ENCODE assay signal across 28 cellular contexts in the genomic region with DNA sequence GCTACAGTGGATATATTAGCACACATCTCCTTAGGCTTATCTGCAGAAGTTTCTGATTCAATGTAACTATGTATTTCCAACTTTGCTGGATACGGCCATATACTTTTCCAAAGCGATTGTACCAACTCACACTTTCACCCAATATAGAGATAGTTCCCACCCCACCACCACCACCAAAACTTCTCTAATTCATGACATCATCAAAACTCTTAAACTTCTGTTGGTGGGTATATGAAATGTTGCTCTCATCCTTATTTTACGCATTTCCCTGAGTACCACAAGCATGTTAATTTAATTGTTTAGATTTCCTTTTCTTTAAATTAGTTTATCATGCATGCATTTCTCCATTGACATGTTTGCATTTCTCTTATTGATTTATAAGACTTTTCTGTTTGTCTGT.
"Had no signal": no experiment of that assay in that cellular context is flagged by ENCODE, and none has a peak within 500 bp of the region (broad histone marks: within the 10 kb centered on the region; RNA-seq: fewer than 3 reads in every experiment).

No MANE protein-coding gene starts in this region.

- ATAC-seq: effector memory CD8-positive, alpha-beta T cell; esophagus mucosa; foreskin keratinocyte; gastrocnemius medialis; gastroesophageal sphincter; heart left ventricle; heart right ventricle had no signal

- H3K36me3 ChIP-seq: colonic mucosa, esophagus muscularis mucosa, esophagus squamous epithelium, gastrocnemius medialis, gastroesophageal sphincter, heart left ventricle, heart right ventricle had no signal

- H3K9me3 ChIP-seq: colonic mucosa, esophagus muscularis mucosa, esophagus squamous epithelium, gastrocnemius medialis, gastroesophageal sphincter, heart left ventricle had no signal

- H3K4me2 ChIP-seq: hepatocyte had no signal

- H3K79me2 ChIP-seq: hepatocyte had no signal

- H2AFZ ChIP-seq: hepatocyte had no signal

- FAIRE-seq: endometrium, endothelial cell of umbilical vein, frontal cortex had no signal

- H3K27ac ChIP-seq: colonic mucosa, coronary artery, dorsolateral prefrontal cortex, epithelial cell of prostate, esophagus muscularis mucosa, esophagus squamous epithelium, foreskin keratinocyte, gastrocnemius medialis, gastroesophageal sphincter, heart left ventricle, heart right ventricle, hepatocyte had no signal

- DNase-seq: colonic mucosa; cortex of kidney; dermis blood vessel endothelial cell; dorsolateral prefrontal cortex; effector CD4-positive, alpha-beta T cell; effector CD8-positive, alpha-beta T cell; effector memory CD4-positive, alpha-beta T cell; effector memory CD8-positive, alpha-beta T cell; endodermal cell; erythroblast; esophagus squamous epithelium; foreskin fibroblast; foreskin keratinocyte; foreskin melanocyte; gastrocnemius medialis; glutamatergic neuron; head of caudate nucleus; heart left ventricle; heart right ventricle had no signal

- H3K4me3 ChIP-seq: colonic mucosa, coronary artery, dorsolateral prefrontal cortex, esophagus muscularis mucosa, esophagus squamous epithelium, gastrocnemius medialis, gastroesophageal sphincter, heart left ventricle, heart right ventricle, hepatocyte had no signal

- H3K27me3 ChIP-seq: colonic mucosa, dorsolateral prefrontal cortex, esophagus muscularis mucosa, esophagus squamous epithelium, foreskin keratinocyte, gastrocnemius medialis, gastroesophageal sphincter, heart left ventricle, heart right ventricle, hepatocyte had no signal

- H3K4me1 ChIP-seq: colonic mucosa, esophagus muscularis mucosa, esophagus squamous epithelium, foreskin keratinocyte, gastrocnemius medialis, gastroesophageal sphincter, heart left ventricle, heart right ventricle had no signal
